Comparison of ENCODE assay signal across 24 cellular contexts in genomic region chr20:12276011-12276673, GRCh38.
DNase-seq lines count a peak whose midpoint lies in the region; ATAC-seq and TF ChIP-seq lines count a peak whose summit lies in the region.
"Had no signal": no experiment of that assay in that cellular context is flagged by ENCODE, and none has a peak within 500 bp of the region (broad histone marks: within the 10 kb centered on the region; RNA-seq: fewer than 3 reads in every experiment).

No MANE protein-coding gene starts in this region.

- WGBS in mesendoderm (ENCODE audit: extremely low coverage, insufficient coverage, low lambda C conversion rate) = no CpG with 5 or more reads among the region's 1 CpG

- ATAC-seq in PC-3 = no peak
- no peak for ATAC-seq in GM18502 (IDR thresholded peaks at IDR 0.05; ENCODE audit: poor library complexity, unreplicated experiment)
- no peak for ATAC-seq in GM18867 (IDR thresholded peaks at IDR 0.05; ENCODE audit: unreplicated experiment)
- ATAC-seq: GM12878, HCT116, SK-N-SH treated with all-trans-retinoic acid at 6 μM for 48 hours had no signal

- H3K9ac ChIP-seq in Loucy (ENCODE audit: low read depth, low read length, poor library complexity, severe bottlenecking) = no peak overlapping the region
- no peak overlapping the region for H3K9ac ChIP-seq in PC-3 (ENCODE audit: low read length)
- no peak overlapping the region for H3K9ac ChIP-seq in mesendoderm (ENCODE audit: low read length)
- H3K9ac ChIP-seq: BLaER1 had no signal

- H4K20me1 ChIP-seq in Loucy (ENCODE audit: insufficient read depth, low read length, poor library complexity, severe bottlenecking) (no peaks in the 10 kb centered on the region), PC-3 (ENCODE audit: low read length) (no peaks in the 10 kb centered on the region)
- H4K20me1 ChIP-seq: BLaER1 had no signal

- H3K18ac ChIP-seq in mesendoderm (ENCODE audit: low read length) = no peak overlapping the region

- no peak overlapping the region for H4K8ac ChIP-seq in mesendoderm (ENCODE audit: low read depth, low read length)

- no TSS peak for BruUV-seq in PC-3 (replicated peaks; lab: Mats Ljungman, UMichigan)

- H3K4me2 ChIP-seq in Loucy (ENCODE audit: low read depth, low read length, poor library complexity, severe bottlenecking) = peak overlapping the region; percentile 23
- H3K4me2 ChIP-seq in PC-3 (ENCODE audit: low read length) = no peak overlapping the region
- no peak overlapping the region for H3K4me2 ChIP-seq in mesendoderm (ENCODE audit: low read length)
- H3K4me2 ChIP-seq: BLaER1, PC-9 had no signal

- no peak overlapping the region for H3K4ac ChIP-seq in mesendoderm (ENCODE audit: low read depth, low read length)

- H3K36me3 ChIP-seq in Loucy (ENCODE audit: insufficient read depth, low read length) (no peaks in the 10 kb centered on the region), PC-3 (ENCODE audit: low read depth, low read length) (no peaks in the 10 kb centered on the region), mesendoderm (ENCODE audit: control insufficient read depth, insufficient read depth, low read length) (no peaks in the 10 kb centered on the region)
- H3K36me3 ChIP-seq: BLaER1 had no signal

- no peaks in the 10 kb centered on the region for H3K27me3 ChIP-seq in Loucy (ENCODE audit: insufficient read depth, low read length, poor library complexity, severe bottlenecking)
- no peaks in the 10 kb centered on the region for H3K27me3 ChIP-seq in PC-3 (ENCODE audit: low read length)
- no peaks in the 10 kb centered on the region for H3K27me3 ChIP-seq in mesendoderm (ENCODE audit: insufficient read depth, low read length, poor library complexity)
- H3K27me3 ChIP-seq: BLaER1 had no signal

- H3K27ac ChIP-seq in PC-3 (ENCODE audit: low read length) = no peak overlapping the region
- no peak overlapping the region for H3K27ac ChIP-seq in mesendoderm (ENCODE audit: low read depth, low read length)
- H3K27ac ChIP-seq: BLaER1, PC-9, RWPE1 had no signal

- no peak overlapping the region for H2BK5ac ChIP-seq in mesendoderm (ENCODE audit: low read length)

- no peak for TF ChIP-seq CTCF in Loucy (conservative IDR thresholded peaks at IDR 0.05; ENCODE audit: low read length)
- TF ChIP-seq CTCF in PC-3 (conservative IDR thresholded peaks at IDR 0.05; ENCODE audit: low read depth, low read length) = no peak
- TF ChIP-seq CTCF in epithelial cell of esophagus (IDR thresholded peaks at IDR 0.05; ENCODE audit: insufficient read depth, low read depth, low read length, missing control alignments) = no peak

- no peak overlapping the region for H3K23ac ChIP-seq in mesendoderm (ENCODE audit: low read length)

- POLR2A ChIA-PET in PC-3 (lab: Charles Lee; ENCODE audit: unreplicated experiment) = no interaction called here

- no peak overlapping the region for H2AK5ac ChIP-seq in mesendoderm (ENCODE audit: low read length)

- peak; percentile 45 for DNase-seq in PC-3
- DNase-seq in epithelial cell of esophagus (ENCODE audit: low read depth) = peak; percentile 60
- peak; percentile 21 for DNase-seq in mesendoderm
- no peak for DNase-seq in stimulated activated CD4-positive, alpha-beta T cell treated with anti-CD3 and anti-CD28 coated beads, Interleukin-1b, Interleukin-23, amount 100 ng/mL, for 48 hours
- no peak for DNase-seq in MV-4-11 (lab: John Stamatoyannopoulos, UW)
- DNase-seq: CD4-positive, alpha-beta T cell; COR-L47; DMS79; GOT3; Kasumi-1; NCI-H1694; NCI-H2081; NCI-H2171 treated with DMSO at 0.1 percent for 48 hours; NCI-H526; SIG-M5 had no signal

- no peak overlapping the region for H4K5ac ChIP-seq in mesendoderm (ENCODE audit: low read length)

- H3K9me3 ChIP-seq in Loucy (ENCODE audit: insufficient read depth, low read depth, low read length) (no peaks in the 10 kb centered on the region), PC-3 (ENCODE audit: low read length) (no peaks in the 10 kb centered on the region)
- H3K9me3 ChIP-seq: BLaER1 had no signal

- no peaks in the 10 kb centered on the region for H3K79me1 ChIP-seq in mesendoderm (ENCODE audit: low read length)

- H3K4me1 ChIP-seq in Loucy (ENCODE audit: insufficient read depth, low read length, poor library complexity, severe bottlenecking) (peaks cover 8% of the 10 kb centered on the region), PC-3 (ENCODE audit: insufficient read depth, low read length) (no peaks in the 10 kb centered on the region), mesendoderm (ENCODE audit: control insufficient read depth, low read depth, low read length) (no peaks in the 10 kb centered on the region)
- H3K4me1 ChIP-seq: BLaER1 had no signal

- no peak overlapping the region for H3K4me3 ChIP-seq in Loucy (ENCODE audit: low read length, poor library complexity, severe bottlenecking)
- no peak overlapping the region for H3K4me3 ChIP-seq in PC-3 (ENCODE audit: low read length)
- H3K4me3 ChIP-seq in epithelial cell of esophagus (ENCODE audit: low read length) = no peak overlapping the region
- H3K4me3 ChIP-seq in mesendoderm (ENCODE audit: low read length) = no peak overlapping the region
- H3K4me3 ChIP-seq: BLaER1, GM12878, PC-9 had no signal

- H2AFZ ChIP-seq in Loucy (ENCODE audit: low read length) (0 out of 2 replicates have a peak overlapping the region, but pooled peaks have one; percentile 4), PC-3 (ENCODE audit: low read length) (no peak overlapping the region)
- H2AFZ ChIP-seq: PC-9 had no signal

- no peak overlapping the region for H2BK120ac ChIP-seq in mesendoderm (ENCODE audit: low read depth, low read length)

- no peaks in the 10 kb centered on the region for H3K9me2 ChIP-seq in Loucy (replicated peaks; ENCODE audit: low read depth, low read length)
- no peaks in the 10 kb centered on the region for H3K9me2 ChIP-seq in PC-3 (replicated peaks; ENCODE audit: low read length)

- intact Hi-C loops in PC-3 (cut with micrococcal nuclease) = no loop called here

- no peak overlapping the region for H2BK15ac ChIP-seq in mesendoderm (replicated peaks; ENCODE audit: low read depth)

- H3K79me2 ChIP-seq in Loucy (ENCODE audit: insufficient read depth, low read length) = no peaks in the 10 kb centered on the region
- H3K79me2 ChIP-seq in PC-3 (ENCODE audit: low read length) = no peaks in the 10 kb centered on the region
- no peaks in the 10 kb centered on the region for H3K79me2 ChIP-seq in mesendoderm (ENCODE audit: control insufficient read depth, insufficient read depth, low read length)

- CTCF ChIA-PET in PC-3 (lab: Charles Lee) = no interaction called here

- H3F3A ChIP-seq in Loucy (ENCODE audit: low read depth) (no peaks in the 10 kb centered on the region), PC-3 (ENCODE audit: low read length, unreplicated experiment) (no peaks in the 10 kb centered on the region)

- H3K56ac ChIP-seq in mesendoderm (ENCODE audit: low read length) = no peak overlapping the region

Comparison
In these comparisons a context has a peak if more than half of its experiments do, and no peak if none do; other contexts are left out.
1. DNase-seq: peak in PC-3 (single experiment), epithelial cell of esophagus (single experiment) and mesendoderm (single experiment); none in stimulated activated CD4-positive, alpha-beta T cell treated with anti-CD3 and anti-CD28 coated beads, Interleukin-1b, Interleukin-23, amount 100 ng/mL, for 48 hours (single experiment) and MV-4-11 (single experiment).